ENCODE assay signal across 7 cellular contexts in genomic region chr19:15902898-15903297, GRCh38. TPM values are rescaled to one million over a fixed set of nuclear protein-coding genes. Genes with fewer than 3 reads are reported as not detected.
"Had no signal": no experiment of that assay in that cellular context is flagged by ENCODE, and none has a peak within 500 bp of the region (broad histone marks: within the 10 kb centered on the region; RNA-seq: fewer than 3 reads in every experiment).

No MANE protein-coding gene starts in this region.

RNA-seq across cellular contexts. Expression of gene CYP4F2, which starts 5.0 kb away (rescaled TPM):
- total RNA-seq: GM23248, GM23338, H1, H7, H9, HFFc6 had no signal

RNA-seq across cellular contexts. Expression of gene CYP4F11, which starts 31.4 kb away (rescaled TPM):
- total RNA-seq: GM23248, GM23338, H1, H7, H9, HFFc6 had no signal

RNA-seq across cellular contexts. Expression of gene OR10H4, which starts 45.9 kb away (rescaled TPM):
- total RNA-seq: GM23248, GM23338, H1, H4, H7, H9, HFFc6 had no signal
